8 cellular contexts compared by ENCODE assay signal in the genomic region with DNA sequence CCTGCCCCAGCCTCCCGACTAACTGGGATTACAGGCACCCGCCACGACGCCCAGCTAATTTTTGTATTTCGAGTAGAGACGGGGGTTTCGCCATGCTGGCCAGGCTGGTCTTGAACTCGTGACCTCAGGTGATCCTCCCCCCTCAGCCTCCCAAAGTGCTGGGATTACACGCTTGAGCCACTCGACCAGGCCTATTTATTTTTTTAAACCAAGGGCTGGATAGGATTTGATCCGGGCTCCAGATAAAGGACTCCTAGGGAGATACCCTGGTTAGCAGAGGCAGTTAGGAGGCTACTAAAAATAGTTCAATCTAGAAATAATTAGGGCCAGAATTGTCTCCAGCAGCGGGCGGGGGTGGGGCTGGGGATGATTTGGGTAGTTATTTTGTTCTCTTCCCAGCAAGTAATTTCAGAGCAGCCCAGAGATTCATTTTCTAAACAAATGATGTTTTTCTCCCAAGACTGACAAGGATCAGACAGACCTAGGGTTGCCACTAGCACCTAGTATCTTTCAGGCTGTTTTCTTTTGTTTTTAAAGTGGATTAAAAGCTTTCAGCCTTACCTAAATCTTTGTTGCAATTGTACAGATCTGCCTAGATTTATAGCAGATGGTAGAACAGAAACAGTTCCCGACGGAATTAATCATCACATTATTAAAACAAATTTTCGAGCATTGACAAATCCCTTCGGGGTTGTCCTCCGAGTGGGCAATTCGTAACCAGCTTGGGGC. TPM values are rescaled to one million over a fixed set of nuclear protein-coding genes. Genes with fewer than 3 reads are reported as not detected.
DNase-seq lines count a peak whose midpoint lies in the region; ATAC-seq and TF ChIP-seq lines count a peak whose summit lies in the region.

No MANE protein-coding gene starts in this region.

- H3K4me3 Mint-ChIP-seq in T-helper 2 cell treated with Interferon-gamma antibody and Interleukin-4, amounts not matched to agents 5 μg/mL and 100 μg/mL, for 36 hours, result peak overlapping the region; percentile 93

- TF ChIP-seq EP300 in gastroesophageal sphincter (IDR thresholded peaks at IDR 0.05), result no peak

- H3K79me2 ChIP-seq in SU-DHL-6 (ENCODE audit: insufficient read depth, low read length) (peaks cover 41% of the 10 kb centered on the region), smooth muscle cell (ENCODE audit: low read depth) (peaks cover 41% of the 10 kb centered on the region)

- H3K27ac ChIP-seq in SU-DHL-6 (ENCODE audit: low read depth, low read length), result peak overlapping the region; percentile 80
- H3K27ac ChIP-seq in gastroesophageal sphincter, result peak overlapping the region; percentile 47 to 94 (median 90)
- H3K27ac ChIP-seq in smooth muscle cell (ENCODE audit: low read depth), result peak overlapping the region; percentile 96

- DNase-seq in T-helper 2 cell treated with Interferon-gamma antibody and Interleukin-4, amounts not matched to agents 5 μg/mL and 100 μg/mL, for 36 hours (ENCODE audit: low spot score), result no peak
- DNase-seq in T-helper 2 cell (no peak), smooth muscle cell (lab: John Stamatoyannopoulos, UW; ENCODE audit: unreplicated experiment) (no peak), OCI-M2 (lab: John Stamatoyannopoulos, UW; ENCODE audit: unreplicated experiment) (no peak), NCI-H2107 treated with DMSO at 0.1 percent for 48 hours (lab: John Stamatoyannopoulos, UW; ENCODE audit: unreplicated experiment) (no peak)

- H3K4me1 ChIP-seq in gastroesophageal sphincter, result peaks cover 11 to 44% (median 13%) of the 10 kb centered on the region in 3 donors
- H3K4me1 ChIP-seq in smooth muscle cell (ENCODE audit: low read depth), result peaks cover 15% of the 10 kb centered on the region

- peaks cover 21% of the 10 kb centered on the region for H3K4me1 Mint-ChIP-seq in T-helper 2 cell treated with Interferon-gamma antibody and Interleukin-4, amounts not matched to agents 5 μg/mL and 100 μg/mL, for 36 hours (ENCODE audit: low read depth)

- H3K9ac ChIP-seq in SU-DHL-6 (ENCODE audit: low read length), result peak overlapping the region; percentile 98
- H3K9ac ChIP-seq in smooth muscle cell (ENCODE audit: low read depth), result peak overlapping the region; percentile 99

- H3F3A ChIP-seq in SU-DHL-6 (ENCODE audit: insufficient read depth) (peaks cover 3% of the 10 kb centered on the region; the same call in 1 of the 2 replicates), smooth muscle cell (ENCODE audit: low read depth) (peaks cover 5% of the 10 kb centered on the region)

- H3K9me2 ChIP-seq in SU-DHL-6 (replicated peaks; ENCODE audit: insufficient read depth, low read length), result no peaks in the 10 kb centered on the region

- TF ChIP-seq CTCF in SU-DHL-6 (IDR thresholded peaks at IDR 0.05; ENCODE audit: insufficient read depth, low read length, poor library complexity, severe bottlenecking), result no peak
- TF ChIP-seq CTCF in gastroesophageal sphincter (IDR thresholded peaks at IDR 0.05), result peak in 1 of 4 experiments; percentile 7
- TF ChIP-seq CTCF in smooth muscle cell (IDR thresholded peaks at IDR 0.05; ENCODE audit: borderline replicate concordance, insufficient read depth, poor library complexity, severe bottlenecking), result no peak

- H2AFZ ChIP-seq in SU-DHL-6 (ENCODE audit: low read depth, low read length, severe bottlenecking) (peak overlapping the region; percentile 87), smooth muscle cell (ENCODE audit: low read depth) (peak overlapping the region; percentile 93)

- ATAC-seq in gastroesophageal sphincter (no peak), HG03039 (IDR thresholded peaks at IDR 0.05; ENCODE audit: unreplicated experiment) (no peak)

- H3K27ac Mint-ChIP-seq in T-helper 2 cell treated with Interferon-gamma antibody and Interleukin-4, amounts not matched to agents 5 μg/mL and 100 μg/mL, for 36 hours, result peak overlapping the region; percentile 97

- H3K9me3 Mint-ChIP-seq in T-helper 2 cell treated with Interferon-gamma antibody and Interleukin-4, amounts not matched to agents 5 μg/mL and 100 μg/mL, for 36 hours, result no peaks in the 10 kb centered on the region

- H4K20me1 ChIP-seq in SU-DHL-6 (ENCODE audit: low read depth, low read length), result peaks cover 17% of the 10 kb centered on the region; the same call in 1 of the 2 replicates
- peaks cover 27% of the 10 kb centered on the region for H4K20me1 ChIP-seq in smooth muscle cell (ENCODE audit: low read depth)

- no peaks in the 10 kb centered on the region for H3K27me3 Mint-ChIP-seq in T-helper 2 cell treated with Interferon-gamma antibody and Interleukin-4, amounts not matched to agents 5 μg/mL and 100 μg/mL, for 36 hours (ENCODE audit: low read depth)

- H3K4me3 ChIP-seq in SU-DHL-6 (ENCODE audit: insufficient read depth, low read length, poor library complexity, severe bottlenecking) (peak overlapping the region; percentile 98), gastroesophageal sphincter (peak overlapping the region; percentile 88 to 91), smooth muscle cell (peak overlapping the region; percentile 94)

- H3K4me2 ChIP-seq in SU-DHL-6 (ENCODE audit: low read depth, low read length, poor library complexity, severe bottlenecking) (peak overlapping the region; percentile 85), smooth muscle cell (peak overlapping the region; percentile 97)

- peaks cover 14% of the 10 kb centered on the region for H3K36me3 Mint-ChIP-seq in T-helper 2 cell treated with Interferon-gamma antibody and Interleukin-4, amounts not matched to agents 5 μg/mL and 100 μg/mL, for 36 hours (ENCODE audit: low read depth)

- H3K27me3 ChIP-seq in SU-DHL-6 (ENCODE audit: low read length) (no peaks in the 10 kb centered on the region), gastroesophageal sphincter (no peaks in the 10 kb centered on the region), smooth muscle cell (ENCODE audit: low read depth) (no peaks in the 10 kb centered on the region)

- 3 to 25% methylated on average over 8 to 15 of the region's 19 CpGs for WGBS in gastroesophageal sphincter (ENCODE audit: low coverage in 1 of 2), 2 donors
- 48% methylated on average over 19 of the region's 19 CpGs for WGBS in smooth muscle cell (ENCODE audit: low lambda C conversion rate)

- no peak for TF ChIP-seq POLR2A in gastroesophageal sphincter (IDR thresholded peaks at IDR 0.05)

- H3K9me3 ChIP-seq in SU-DHL-6 (ENCODE audit: insufficient read depth, low read length), result no peaks in the 10 kb centered on the region
- no peaks in the 10 kb centered on the region for H3K9me3 ChIP-seq in gastroesophageal sphincter
- no peaks in the 10 kb centered on the region for H3K9me3 ChIP-seq in smooth muscle cell (replicated peaks; ENCODE audit: low read depth)

- H3K36me3 ChIP-seq in SU-DHL-6 (ENCODE audit: low read length), result peaks cover 12% of the 10 kb centered on the region; the same call in 1 of the 2 replicates
- H3K36me3 ChIP-seq in gastroesophageal sphincter, result peaks cover 0 to 4% of the 10 kb centered on the region in 2 donors
- no peaks in the 10 kb centered on the region for H3K36me3 ChIP-seq in smooth muscle cell (ENCODE audit: low read depth)

RNA-seq across cellular contexts. Expression of gene SMC3, which starts 0.9 kb away (rescaled TPM):
- total RNA-seq in gastroesophageal sphincter, result 10 to 100 TPM; 35.5 to 62.0 (median 42.8) TPM
- total RNA-seq in smooth muscle cell, result 24.4 and 26.0 TPM in 2 replicates
- 31.0 and 32.6 TPM in 2 replicates for polyA plus RNA-seq in smooth muscle cell
